8 cellular contexts compared by ENCODE assay signal in genomic region chr15:76310470-76311070, GRCh38. TPM values are rescaled to one million over a fixed set of nuclear protein-coding genes. Genes with fewer than 3 reads are reported as not detected.
DNase-seq lines count a peak whose midpoint lies in the region; ATAC-seq, FAIRE-seq and TF ChIP-seq lines count a peak whose summit lies in the region.

No MANE protein-coding gene starts in this region.

- WGBS in GM12878 (ENCODE audit: insufficient coverage, insufficient replicate concordance, low lambda C conversion rate, missing lambda C conversion rate), result under 1% methylated on average over 16 of the region's 16 CpGs

- peak overlapping the region; percentile 86 to 98 (median 93) for H3K4me3 Mint-ChIP-seq in CD8-positive, alpha-beta memory T cell
- peak overlapping the region; percentile 88 to 91 (median 89) for H3K4me3 Mint-ChIP-seq in immature natural killer cell
- H3K4me3 Mint-ChIP-seq in stimulated activated naive CD8-positive, alpha-beta T cell treated with anti-CD3 and anti-CD28 coated beads, Interleukin-15, Interleukin-2, amounts not matched to agents 100 ng/mL and 50 ng/mL, for 24 hours, result peak overlapping the region; percentile 91

- SMC1A ChIA-PET in GM12878 (lab: Charles Lee; ENCODE audit: uncharacterized antibody, unreplicated experiment), result interaction anchor here (0.7 to 2.5 kb wide), 7 partner anchors 12 to 86 kb away, joined by 3 to 8 read pairs (median 4); no protein-coding TSS in a partner anchor

- ATAC-seq in GM21723 (IDR thresholded peaks at IDR 0.05; ENCODE audit: unreplicated experiment), result peak; percentile 23
- ATAC-seq in GM12878, result peak; percentile 48

- TF ChIP-seq CTCF in NB4 (IDR thresholded peaks at IDR 0.05; ENCODE audit: low read depth, low read length), result no peak
- no peak for TF ChIP-seq CTCF in GM12878 (IDR thresholded peaks at IDR 0.05 in 2 of 3, conservative IDR thresholded peaks at IDR 0.05 in 1 of 3; ENCODE audit: control insufficient read depth in 2 of 3, extremely low read depth in 1 of 3, insufficient read depth in 1 of 3, low read depth in 3 of 3, low read length in 3 of 3)

- DNase-seq in CD8-positive, alpha-beta memory T cell, result peak in 1 of 5 donors; percentile 7
- DNase-seq in NB4 (ENCODE audit: low read depth) (peak; percentile 68), GM12878 (ENCODE audit: low read depth, low spot score) (no peak), immature natural killer cell (peak in 2 of 3 donors; percentile 24 to 28), NCI-H2196 treated with DMSO at 0.1 percent for 48 hours (lab: John Stamatoyannopoulos, UW; ENCODE audit: unreplicated experiment) (no peak)
- no peak for DNase-seq in effector CD8-positive, alpha-beta T cell (lab: John Stamatoyannopoulos, UW)

- no peaks in the 10 kb centered on the region for H3K27me3 Mint-ChIP-seq in CD8-positive, alpha-beta memory T cell
- peaks cover 1 to 9% (median 4%) of the 10 kb centered on the region in 3 donors for H3K27me3 Mint-ChIP-seq in immature natural killer cell (ENCODE audit: low read depth in 3 of 3)
- no peaks in the 10 kb centered on the region for H3K27me3 Mint-ChIP-seq in stimulated activated naive CD8-positive, alpha-beta T cell treated with anti-CD3 and anti-CD28 coated beads, Interleukin-15, Interleukin-2, amounts not matched to agents 100 ng/mL and 50 ng/mL, for 24 hours

- TF ChIP-seq POLR2A in NB4 (IDR thresholded peaks at IDR 0.05; ENCODE audit: extremely low read depth, insufficient read length) (no peak), GM12878 (IDR thresholded peaks at IDR 0.05; ENCODE audit: low read depth, low read length) (no peak)

- in situ Hi-C loops in GM12878 (cut with MboI), result no loop called here

- peak overlapping the region; percentile 94 for H3K9ac ChIP-seq in GM12878 (ENCODE audit: control insufficient read depth, insufficient read depth, low read length)

- peaks cover 55% of the 10 kb centered on the region for H3K79me2 ChIP-seq in GM12878 (ENCODE audit: control insufficient read depth, insufficient read depth, low read length)

- H3K4me1 Mint-ChIP-seq in CD8-positive, alpha-beta memory T cell, result peaks cover 28 to 56% (median 50%) of the 10 kb centered on the region in 3 donors
- H3K4me1 Mint-ChIP-seq in immature natural killer cell, result peaks cover 40 to 59% of the 10 kb centered on the region in 2 donors
- H3K4me1 Mint-ChIP-seq in stimulated activated naive CD8-positive, alpha-beta T cell treated with anti-CD3 and anti-CD28 coated beads, Interleukin-15, Interleukin-2, amounts not matched to agents 100 ng/mL and 50 ng/mL, for 24 hours (ENCODE audit: low read depth), result peaks cover 48% of the 10 kb centered on the region

- CTCF ChIA-PET in CD8-positive, alpha-beta memory T cell (lab: Charles Lee), result no interaction called here
- CTCF ChIA-PET in GM12878 (lab: Yijun Ruan, JAX), result interaction anchor here (1.1 kb wide), 1 partner anchor 1232 kb away, joined by 3 read pairs; no protein-coding TSS in a partner anchor

- no peaks in the 10 kb centered on the region for H3K9me3 ChIP-seq in CD8-positive, alpha-beta memory T cell (ENCODE audit: low read length)
- H3K9me3 ChIP-seq in GM12878 (replicated peaks; ENCODE audit: control insufficient read depth, insufficient read depth, low read length), result no peaks in the 10 kb centered on the region; the same call in 1 of the 3 replicates

- intact Hi-C loops in GM12878 (cut with micrococcal nuclease; ENCODE audit: unreplicated experiment), result no loop called here

- RAD21 ChIA-PET in GM12878 (lab: Charles Lee; ENCODE audit: unreplicated experiment), result interaction anchor here (0.6 to 1.8 kb wide), 2 partner anchors 24 to 26 kb away, joined by 3 to 8 read pairs; partner anchors contain the start of gene ISL2

- H4K20me1 ChIP-seq in GM12878 (ENCODE audit: control insufficient read depth, insufficient read depth), result no peaks in the 10 kb centered on the region

- peak overlapping the region; percentile 86 for H3K27ac ChIP-seq in CD8-positive, alpha-beta memory T cell (ENCODE audit: low read depth, low read length)
- peak overlapping the region; percentile 75 for H3K27ac ChIP-seq in GM12878 (ENCODE audit: control insufficient read depth, insufficient read depth)

- peaks cover 0 to 2% (median 0%) of the 10 kb centered on the region in 5 donors for H3K9me3 Mint-ChIP-seq in CD8-positive, alpha-beta memory T cell
- H3K9me3 Mint-ChIP-seq in immature natural killer cell, result no peaks in the 10 kb centered on the region
- H3K9me3 Mint-ChIP-seq in stimulated activated naive CD8-positive, alpha-beta T cell treated with anti-CD3 and anti-CD28 coated beads, Interleukin-15, Interleukin-2, amounts not matched to agents 100 ng/mL and 50 ng/mL, for 24 hours, result no peaks in the 10 kb centered on the region

- peak overlapping the region; percentile 63 to 93 (median 90) for H3K27ac Mint-ChIP-seq in CD8-positive, alpha-beta memory T cell
- H3K27ac Mint-ChIP-seq in immature natural killer cell, result peak overlapping the region; percentile 85 to 91 (median 90)
- peak overlapping the region; percentile 89 for H3K27ac Mint-ChIP-seq in stimulated activated naive CD8-positive, alpha-beta T cell treated with anti-CD3 and anti-CD28 coated beads, Interleukin-15, Interleukin-2, amounts not matched to agents 100 ng/mL and 50 ng/mL, for 24 hours

- POLR2A ChIA-PET in CD8-positive, alpha-beta memory T cell (lab: Charles Lee), result no interaction called here
- POLR2A ChIA-PET in GM12878 (lab: Charles Lee), result interaction anchor here (0.6 to 1.5 kb wide), 7 partner anchors 10 to 115 kb away, joined by 3 to 9 read pairs (median 3); no protein-coding TSS in a partner anchor

- peaks cover 0 to 16% (median 0%) of the 10 kb centered on the region in 3 donors for H3K36me3 Mint-ChIP-seq in CD8-positive, alpha-beta memory T cell
- no peaks in the 10 kb centered on the region for H3K36me3 Mint-ChIP-seq in immature natural killer cell
- H3K36me3 Mint-ChIP-seq in stimulated activated naive CD8-positive, alpha-beta T cell treated with anti-CD3 and anti-CD28 coated beads, Interleukin-15, Interleukin-2, amounts not matched to agents 100 ng/mL and 50 ng/mL, for 24 hours (ENCODE audit: low read depth), result peaks cover 20% of the 10 kb centered on the region

- H3K4me2 ChIP-seq in GM12878 (ENCODE audit: control insufficient read depth, insufficient read depth), result peak overlapping the region; percentile 91

- H2AFZ ChIP-seq in GM12878 (ENCODE audit: control insufficient read depth, low read depth, low read length), result peak overlapping the region; percentile 99

- H3K4me3 ChIP-seq in CD8-positive, alpha-beta memory T cell (ENCODE audit: low read length), result peak overlapping the region; percentile 68
- peak overlapping the region; percentile 63 for H3K4me3 ChIP-seq in NB4 (ENCODE audit: low read depth, low read length)
- peak overlapping the region; percentile 99 for H3K4me3 ChIP-seq in GM12878

- TSS peak; percentile 62 for BruUV-seq in GM12878 (replicated peaks; lab: Mats Ljungman, UMichigan)

- no peak for TF ChIP-seq RAD21 in GM12878 (IDR thresholded peaks at IDR 0.05; ENCODE audit: insufficient read depth, low read depth, low read length)

- no peaks in the 10 kb centered on the region for H3K36me3 ChIP-seq in CD8-positive, alpha-beta memory T cell (ENCODE audit: insufficient read depth, low read length)
- H3K36me3 ChIP-seq in GM12878 (ENCODE audit: control insufficient read depth in 2 of 2, insufficient read depth in 2 of 2, low read length in 1 of 2), result no peaks in the 10 kb centered on the region

- no peaks in the 10 kb centered on the region for H3K27me3 ChIP-seq in CD8-positive, alpha-beta memory T cell (ENCODE audit: insufficient read depth, low read length, poor library complexity, severe bottlenecking)
- H3K27me3 ChIP-seq in GM12878 (replicated peaks in 1 of 2; ENCODE audit: control insufficient read depth in 2 of 2, insufficient read depth in 2 of 2, low read length in 1 of 2), result no peaks in the 10 kb centered on the region

- no peak for TF ChIP-seq EP300 in GM12878 (IDR thresholded peaks at IDR 0.05; ENCODE audit: borderline replicate concordance in 1 of 2, control insufficient read depth in 1 of 2, low read depth in 2 of 2, low read length in 2 of 2)

- no peak for FAIRE-seq in GM12878 (lab: Jason Lieb, UNC)

- peaks cover 16% of the 10 kb centered on the region for H3K4me1 ChIP-seq in CD8-positive, alpha-beta memory T cell (ENCODE audit: insufficient read depth, low read length)
- peaks cover 3% of the 10 kb centered on the region; the same call in 1 of the 2 replicates for H3K4me1 ChIP-seq in GM12878 (ENCODE audit: control insufficient read depth, insufficient read depth, low read length)

RNA-seq across cellular contexts. Expression of gene ETFA, which starts 0.7 kb away (rescaled TPM):
- total RNA-seq in CD8-positive, alpha-beta memory T cell, result 100 to 1,000 TPM; 176 to 178 TPM
- 122 TPM for polyA plus RNA-seq in CD8-positive, alpha-beta memory T cell
- total RNA-seq in GM12878 (2013; cell fraction: nucleolus; rRNA removed), result 212 and 216 TPM in 2 replicates
- total RNA-seq in GM12878 (2014; rRNA removed) (129 and 135 TPM in 2 replicates), GM12878 (2014; rRNA removed; fragmentation: Illumina TruSeq; extraction: Trizol) (156 and 159 TPM in 2 replicates), GM12878 (2021) (149 and 172 TPM in 2 replicates)
- 156 TPM for polyA plus RNA-seq in GM12878 (2011; ENCODE audit: low read depth)
- polyA plus RNA-seq in GM12878 (2011; rRNA removed) (331 and 404 TPM in 2 replicates), GM12878 (2014; fragmentation: Illumina TruSeq; extraction: Trizol) (166 and 192 TPM in 2 replicates), GM12878 (2014; fragmentation: Nextera tagmentation; extraction: Ambion mirVana) (100 to 1,000 TPM; 114 to 124 TPM), GM12878 (2014; rRNA removed) (136 and 148 TPM in 2 replicates), GM12878 (2016; fragmentation: Nextera tagmentation; extraction: Ambion mirVana) (100 to 1,000 TPM; 290 to 320 TPM), immature natural killer cell (100 to 1,000 TPM; 146 to 157 (median 157) TPM)
- polyA plus RNA-seq in GM12878 (2011; cell fraction: cytosol; rRNA removed), result 181 and 197 TPM in 2 replicates
- polyA plus RNA-seq in GM12878 (2011; cell fraction: nucleus; rRNA removed), result 100 and 118 TPM in 2 replicates
- polyA plus RNA-seq in GM12878 (2012), result 172 and 177 TPM in 2 replicates
- polyA minus RNA-seq in GM12878 (2011; rRNA and poly(A)+ RNA removed), result 154 and 211 TPM in 2 replicates
- polyA minus RNA-seq in GM12878 (2011; cell fraction: cytosol; rRNA and poly(A)+ RNA removed), result 45.7 and 54.7 TPM in 2 replicates
- 43.0 and 54.1 TPM in 2 replicates for polyA minus RNA-seq in GM12878 (2011; cell fraction: nucleus; rRNA and poly(A)+ RNA removed)

RNA-seq across cellular contexts. Expression of gene ISL2, which starts 26.0 kb away (rescaled TPM):
- total RNA-seq in CD8-positive, alpha-beta memory T cell, result under 1 TPM; 0.15 to 0.22 TPM
- polyA plus RNA-seq in CD8-positive, alpha-beta memory T cell, result not detected
- total RNA-seq in GM12878 (2013; cell fraction: nucleolus; rRNA removed), result 0.29 TPM in 1 of 2 replicates, not detected in the other
- 0.11 TPM in 1 of 2 replicates, not detected in the other for total RNA-seq in GM12878 (2014; rRNA removed)
- not detected in 2 replicates for total RNA-seq in GM12878 (2014; rRNA removed; fragmentation: Illumina TruSeq; extraction: Trizol)
- total RNA-seq in GM12878 (2021), result 0.26 TPM in 1 of 2 replicates, not detected in the other
- 0.91 TPM for polyA plus RNA-seq in GM12878 (2011; ENCODE audit: low read depth)
- polyA plus RNA-seq in GM12878 (2011; rRNA removed), result 0.06 and 0.08 TPM in 2 replicates
- 0.18 and 0.30 TPM in 2 replicates for polyA plus RNA-seq in GM12878 (2011; cell fraction: cytosol; rRNA removed)
- polyA plus RNA-seq in GM12878 (2011; cell fraction: nucleus; rRNA removed), result 1.6 and 1.7 TPM in 2 replicates
- polyA plus RNA-seq in GM12878 (2012), result 1.4 and 2.3 TPM in 2 replicates
- not detected in 2 replicates for polyA plus RNA-seq in GM12878 (2014; fragmentation: Illumina TruSeq; extraction: Trizol)
- not detected for polyA plus RNA-seq in GM12878 (2014; fragmentation: Nextera tagmentation; extraction: Ambion mirVana)
- polyA plus RNA-seq in GM12878 (2014; rRNA removed), result 0.05 TPM in 1 of 2 replicates, not detected in the other
- polyA plus RNA-seq in GM12878 (2016; fragmentation: Nextera tagmentation; extraction: Ambion mirVana), result not detected
- 0.15 TPM in 1 of 2 replicates, not detected in the other for polyA minus RNA-seq in GM12878 (2011; rRNA and poly(A)+ RNA removed)
- 1.7 TPM in 1 of 2 replicates, not detected in the other for polyA minus RNA-seq in GM12878 (2011; cell fraction: cytosol; rRNA and poly(A)+ RNA removed)
- not detected in 2 replicates for polyA minus RNA-seq in GM12878 (2011; cell fraction: nucleus; rRNA and poly(A)+ RNA removed)
- not detected for polyA plus RNA-seq in immature natural killer cell

Comparison
In these comparisons a context has a peak if more than half of its experiments do, and no peak if none do; other contexts are left out.
1. DNase-seq: peak in NB4 (single experiment) and immature natural killer cell (2 of 3); none in GM12878 (single experiment), NCI-H2196 treated with DMSO at 0.1 percent for 48 hours (single experiment) and effector CD8-positive, alpha-beta T cell (single experiment).
2. Peak in every context shown above with its lines, with median percentiles within 50 percentile points of each other: H3K4me3 ChIP-seq, H3K27ac Mint-ChIP-seq and H3K4me3 Mint-ChIP-seq.